ENCODE assay signal across 8 cellular contexts in the genomic region with DNA sequence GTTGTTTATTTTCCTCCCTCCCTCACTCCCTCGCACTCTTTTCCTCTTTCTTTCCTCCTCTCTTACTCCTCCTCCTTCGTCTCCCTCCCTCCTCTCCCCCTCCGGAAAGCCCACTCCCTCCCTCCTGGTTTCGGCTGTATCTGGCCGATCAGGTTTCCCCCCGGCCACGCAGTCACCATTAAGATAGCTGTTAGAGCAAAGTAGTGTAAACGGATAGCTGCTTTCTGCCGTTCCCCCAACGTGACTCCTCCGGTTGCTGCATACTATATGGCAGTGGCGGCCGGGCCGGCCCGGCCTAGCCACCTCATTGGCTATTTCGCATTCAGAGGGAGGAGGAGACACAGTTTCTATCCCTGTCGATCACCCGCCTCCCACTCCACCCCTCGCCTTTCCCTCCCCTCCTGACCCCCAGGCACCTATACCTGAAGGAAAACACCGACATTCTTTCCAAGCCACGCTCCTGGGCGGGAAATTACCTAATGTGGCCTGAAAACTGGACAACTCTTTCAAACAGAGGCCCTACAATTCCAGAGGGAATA. TPM values are rescaled to one million over a fixed set of nuclear protein-coding genes. Genes with fewer than 3 reads are reported as not detected.
DNase-seq lines count a peak whose midpoint lies in the region; ATAC-seq and TF ChIP-seq lines count a peak whose summit lies in the region.

A gene (minus strand): TSS at position 272 of the 539 bp plus-strand sequence. CDS start 277 bp downstream, outside the sequence.

- no peak within 1 kb of the TSS for H3K27ac Mint-ChIP-seq in CD8-positive, alpha-beta T cell

- H3K9me3 Mint-ChIP-seq in CD8-positive, alpha-beta T cell = no peaks in the 10 kb centered on the region

- no peaks in the 10 kb centered on the region for H4K20me1 ChIP-seq in OCI-LY7 (ENCODE audit: insufficient read depth, low read length)

- no TSS peak for BruUV-seq in OCI-LY7 (replicated peaks; lab: Mats Ljungman, UMichigan)

- CTCF ChIA-PET in CD8-positive, alpha-beta T cell (lab: Charles Lee) = interaction anchor here (0.7 kb wide), 1 partner anchor 85 kb away, joined by 3 read pairs; no protein-coding TSS in a partner anchor
- CTCF ChIA-PET in OCI-LY7 (lab: Charles Lee; ENCODE audit: unreplicated experiment) = interaction anchor here (0.6 kb wide), 1 partner anchor 519 kb away, joined by 4 read pairs; no protein-coding TSS in a partner anchor

- peaks cover 14% of the 10 kb centered on the region for H3K4me1 ChIP-seq in CD8-positive, alpha-beta T cell (ENCODE audit: insufficient read depth, low read length)
- H3K4me1 ChIP-seq in HUES64 (ENCODE audit: insufficient read depth, low read length) (peaks cover 21% of the 10 kb centered on the region), OCI-LY7 (ENCODE audit: insufficient read depth, low read length, poor library complexity, severe bottlenecking) (peaks cover 15% of the 10 kb centered on the region)

- H3K36me3 ChIP-seq in CD8-positive, alpha-beta T cell (ENCODE audit: insufficient read depth, low read length) = no peaks in the 10 kb centered on the region
- H3K36me3 ChIP-seq in HUES64 (ENCODE audit: insufficient read depth, low read length) = peaks cover 12% of the 10 kb centered on the region
- H3K36me3 ChIP-seq in OCI-LY7 (ENCODE audit: insufficient read depth, low read length) = no peaks in the 10 kb centered on the region

- peak in 1 of 7 experiments; percentile 10 for DNase-seq in CD8-positive, alpha-beta T cell
- DNase-seq in OCI-LY7 (ENCODE audit: low spot score) = peak; percentile 74
- DNase-seq in left ventricle myocardium superior = peak; percentile 77
- peak; percentile 45 for DNase-seq in pons (ENCODE audit: low spot score)
- DNase-seq in NK-92 (lab: John Stamatoyannopoulos, UW; ENCODE audit: unreplicated experiment) = no peak

- H3K79me2 ChIP-seq in OCI-LY7 (ENCODE audit: insufficient read depth, low read depth, low read length) = no peaks in the 10 kb centered on the region

- H3K4me3 Mint-ChIP-seq in CD8-positive, alpha-beta T cell = peak within 1 kb of the TSS; percentile 89

- ATAC-seq in CD8-positive, alpha-beta T cell = no peak
- ATAC-seq in GM19463 (IDR thresholded peaks at IDR 0.05; ENCODE audit: unreplicated experiment) (peak; percentile 49), left ventricle myocardium superior (peak; percentile 94)

- H3K27ac ChIP-seq in CD8-positive, alpha-beta T cell (ENCODE audit: low read depth, low read length) = no peak within 1 kb of the TSS
- H3K27ac ChIP-seq in HUES64 (ENCODE audit: low read depth, low read length) (peak within 1 kb of the TSS; percentile 57; the same call in 1 of the 2 replicates), OCI-LY7 (ENCODE audit: low read depth, low read length, poor library complexity, severe bottlenecking) (no peak within 1 kb of the TSS), angular gyrus (ENCODE audit: low read depth, low read length) (peak within 1 kb of the TSS; percentile 1)

- TF ChIP-seq CTCF in CD8-positive, alpha-beta T cell (IDR thresholded peaks at IDR 0.05) = no peak
- TF ChIP-seq CTCF in OCI-LY7 (conservative IDR thresholded peaks at IDR 0.05; ENCODE audit: low read length) = no peak

- peak within 1 kb of the TSS; percentile 79 for H3K4me2 ChIP-seq in OCI-LY7 (ENCODE audit: low read length)

- peaks cover 49% of the 10 kb centered on the region for H3K27me3 ChIP-seq in CD8-positive, alpha-beta T cell (ENCODE audit: insufficient read depth, low read length)
- no peaks in the 10 kb centered on the region for H3K27me3 ChIP-seq in HUES64 (ENCODE audit: insufficient read depth, low read length)

- peaks cover 21% of the 10 kb centered on the region for H3K4me1 Mint-ChIP-seq in CD8-positive, alpha-beta T cell (ENCODE audit: low read depth)

- H3K36me3 Mint-ChIP-seq in CD8-positive, alpha-beta T cell = no peaks in the 10 kb centered on the region

- intact Hi-C loops in CD8-positive, alpha-beta T cell (cut with DNase I, micrococcal nuclease) = loop anchor here in 1 of 2 experiments (5.0 to 10.0 kb wide), 2 partner anchors 258 to 531 kb away; a partner anchor contains a TSS
- intact Hi-C loops in OCI-LY7 (cut with micrococcal nuclease; ENCODE audit: unreplicated experiment) (no loop called here), left ventricle myocardium superior (cut with micrococcal nuclease) (no loop called here)

- peaks cover 74% of the 10 kb centered on the region for H3K27me3 Mint-ChIP-seq in CD8-positive, alpha-beta T cell (ENCODE audit: low read depth)

- H3K9me3 ChIP-seq in CD8-positive, alpha-beta T cell (ENCODE audit: low read length) = no peaks in the 10 kb centered on the region
- H3K9me3 ChIP-seq in HUES64 (ENCODE audit: insufficient read depth, low read depth, low read length) (no peaks in the 10 kb centered on the region), OCI-LY7 (ENCODE audit: low read length) (no peaks in the 10 kb centered on the region)

- H2AFZ ChIP-seq in OCI-LY7 (ENCODE audit: low read length) = peak within 1 kb of the TSS; percentile 86

- peak within 1 kb of the TSS; percentile 75 for H3K4me3 ChIP-seq in CD8-positive, alpha-beta T cell (ENCODE audit: low read depth, low read length)
- H3K4me3 ChIP-seq in HUES64 (ENCODE audit: low read length) (peak within 1 kb of the TSS; percentile 88), OCI-LY7 (ENCODE audit: low read depth, low read length, poor library complexity, severe bottlenecking) (peak within 1 kb of the TSS; percentile 83)

- H3K9me2 ChIP-seq in OCI-LY7 (ENCODE audit: insufficient read depth, low read length) = no peaks in the 10 kb centered on the region

- POLR2A ChIA-PET in CD8-positive, alpha-beta T cell (lab: Charles Lee) = interaction anchor here (0.9 kb wide), 1 partner anchor 10 kb away, joined by 3 read pairs; a partner anchor contains a TSS
- POLR2A ChIA-PET in OCI-LY7 (lab: Charles Lee) = interaction anchor here (0.6 to 1.7 kb wide), 3 partner anchors 10 to 19 kb away, joined by 3 to 4 read pairs (median 4); a partner anchor contains a TSS

- under 1% methylated on average over 22 of the region's 22 CpGs for WGBS in HUES64

- peak within 1 kb of the TSS; percentile 89 for H3K9ac ChIP-seq in HUES64 (ENCODE audit: low read depth, low read length)

RNA-seq across cellular contexts. Expression of the gene that starts here (rescaled TPM):
- not detected for total RNA-seq in CD8-positive, alpha-beta T cell
- 10.6 TPM for polyA plus RNA-seq in HUES64 (2013, experiment 1 of 2)
- polyA plus RNA-seq in HUES64 (2013, experiment 2 of 2) = 11.2 TPM
- total RNA-seq in OCI-LY7 (2014; rRNA removed; shearing (Covaris generic)) = 3.1 and 5.9 TPM in 2 replicates
- total RNA-seq in OCI-LY7 (2022) (2.4 TPM in 2 replicates), left ventricle myocardium superior (1.6 TPM)

Comparison
In these comparisons a context has a peak if more than half of its experiments do, and no peak if none do; other contexts are left out.
1. H3K27ac ChIP-seq: peak in HUES64 (single experiment) and angular gyrus (single experiment); none in CD8-positive, alpha-beta T cell (single experiment) and OCI-LY7 (single experiment).
2. Peak in every context shown above with its lines, with median percentiles within 50 percentile points of each other: H3K4me3 ChIP-seq.